Comparison of ENCODE assay signal across 9 cellular contexts in the genomic region with DNA sequence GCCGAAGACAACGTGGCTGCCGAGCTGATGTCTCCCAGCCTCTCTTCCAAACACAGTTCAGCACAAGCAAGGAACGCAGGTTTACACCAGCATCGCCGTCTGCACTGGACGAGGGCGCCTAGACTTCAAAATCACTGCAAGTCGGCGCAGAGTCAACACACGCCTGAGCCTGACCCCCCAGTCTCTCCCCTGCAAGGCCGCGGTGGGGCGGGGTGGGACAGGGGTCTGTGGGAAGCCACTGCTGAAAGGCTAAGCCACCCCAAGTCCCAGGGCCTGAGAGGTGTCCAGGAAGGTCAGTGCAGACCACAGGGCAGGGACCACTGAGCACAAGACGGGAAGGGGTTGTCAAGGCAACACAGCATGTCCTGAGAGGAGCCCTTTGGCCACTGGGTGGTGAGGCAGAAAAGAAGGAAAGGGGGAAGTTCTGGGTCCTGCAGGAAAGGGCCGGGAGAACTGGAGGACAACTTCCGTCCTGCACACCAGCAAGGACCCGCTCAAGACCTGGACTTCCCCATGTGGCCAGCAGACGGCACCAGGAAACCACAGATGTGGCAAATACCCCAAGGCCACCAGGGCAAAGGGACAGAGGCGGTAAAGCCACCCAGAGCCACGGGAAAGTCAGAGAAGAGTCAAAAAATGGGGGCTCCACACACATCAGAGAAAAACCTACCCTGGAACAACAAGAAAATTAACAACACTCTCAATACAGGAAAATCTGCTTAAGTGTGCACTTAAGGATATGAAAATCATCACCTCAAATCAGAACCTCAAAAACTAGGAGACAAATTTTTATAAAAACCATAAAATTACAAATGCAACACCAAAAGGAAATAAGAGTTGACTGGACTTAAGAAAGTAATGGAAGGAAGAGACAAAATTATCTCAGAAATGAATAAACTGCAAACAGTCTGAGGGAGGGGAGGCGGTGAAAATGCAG.
DNase-seq lines count a peak whose midpoint lies in the region; ATAC-seq and TF ChIP-seq lines count a peak whose summit lies in the region.
"Had no signal": no experiment of that assay in that cellular context is flagged by ENCODE, and none has a peak within 500 bp of the region (broad histone marks: within the 10 kb centered on the region; RNA-seq: fewer than 3 reads in every experiment).

No MANE protein-coding gene starts in this region.

- no peak overlapping the region for H3K4me3 ChIP-seq in OCI-LY7 (ENCODE audit: low read depth, low read length, poor library complexity, severe bottlenecking)
- no peak overlapping the region for H3K4me3 ChIP-seq in epithelial cell of esophagus (ENCODE audit: low read length)
- H3K4me3 ChIP-seq in effector memory CD4-positive, alpha-beta T cell (ENCODE audit: insufficient read depth, low read depth, low read length, poor library complexity, severe bottlenecking) = no peak overlapping the region

- no peaks in the 10 kb centered on the region for H3K9me3 ChIP-seq in OCI-LY7 (ENCODE audit: low read length)
- H3K9me3 ChIP-seq in effector memory CD4-positive, alpha-beta T cell (ENCODE audit: control insufficient read depth, low read length) = peaks cover 6% of the 10 kb centered on the region

- H4K20me1 ChIP-seq in OCI-LY7 (ENCODE audit: insufficient read depth, low read length) = no peaks in the 10 kb centered on the region

- no peaks in the 10 kb centered on the region for H3K27me3 ChIP-seq in effector memory CD4-positive, alpha-beta T cell (replicated peaks; ENCODE audit: control insufficient read depth, insufficient read depth, low read length, poor library complexity, severe bottlenecking)

- no peaks in the 10 kb centered on the region for H3K9me3 Mint-ChIP-seq in osteocyte (ENCODE audit: unreplicated experiment)

- intact Hi-C loops in OCI-LY7 (cut with micrococcal nuclease; ENCODE audit: unreplicated experiment) = loop anchor here (1.0 to 2.0 kb wide), 2 partner anchors 156 to 176 kb away; no protein-coding TSS in a partner anchor

- POLR2A ChIA-PET in OCI-LY7 (lab: Charles Lee) = no interaction called here

- peaks cover 32% of the 10 kb centered on the region for H3K36me3 ChIP-seq in OCI-LY7 (ENCODE audit: insufficient read depth, low read length)
- peaks cover 13% of the 10 kb centered on the region for H3K36me3 ChIP-seq in effector memory CD4-positive, alpha-beta T cell (ENCODE audit: control insufficient read depth, insufficient read depth, low read length)

- no peaks in the 10 kb centered on the region for H3K27me3 Mint-ChIP-seq in osteocyte (ENCODE audit: unreplicated experiment)
- H3K27me3 Mint-ChIP-seq: CD4-positive, CD25-positive, alpha-beta regulatory T cell had no signal

- H3K4me1 ChIP-seq in OCI-LY7 (ENCODE audit: insufficient read depth, low read length, poor library complexity, severe bottlenecking) = no peaks in the 10 kb centered on the region
- no peaks in the 10 kb centered on the region for H3K4me1 ChIP-seq in effector memory CD4-positive, alpha-beta T cell (ENCODE audit: control insufficient read depth, insufficient read depth, low read length, poor library complexity, severe bottlenecking)

- peaks cover 16% of the 10 kb centered on the region for H3K36me3 Mint-ChIP-seq in osteocyte (ENCODE audit: unreplicated experiment)

- H3K27ac ChIP-seq in OCI-LY7 (ENCODE audit: low read depth, low read length, poor library complexity, severe bottlenecking) = no peak overlapping the region
- no peak overlapping the region for H3K27ac ChIP-seq in effector memory CD4-positive, alpha-beta T cell (ENCODE audit: insufficient read depth, low read length, poor library complexity, severe bottlenecking)

- H3K79me2 ChIP-seq in OCI-LY7 (ENCODE audit: insufficient read depth, low read depth, low read length) = no peaks in the 10 kb centered on the region

- ATAC-seq in HG02642 (IDR thresholded peaks at IDR 0.05; ENCODE audit: poor library complexity, unreplicated experiment) = no peak

- TF ChIP-seq CTCF in OCI-LY7 (conservative IDR thresholded peaks at IDR 0.05; ENCODE audit: low read length) (peak; percentile 95), epithelial cell of esophagus (IDR thresholded peaks at IDR 0.05; ENCODE audit: insufficient read depth, low read depth, low read length, missing control alignments) (peak; percentile 38), osteocyte (IDR thresholded peaks at IDR 0.05) (peak; percentile 51)

- peaks cover 7% of the 10 kb centered on the region for H3K4me1 Mint-ChIP-seq in osteocyte (ENCODE audit: unreplicated experiment)

- CTCF ChIA-PET in OCI-LY7 (lab: Charles Lee; ENCODE audit: unreplicated experiment) = no interaction called here

- no peak overlapping the region for H2AFZ ChIP-seq in OCI-LY7 (ENCODE audit: low read length)

- no peak overlapping the region for H3K4me2 ChIP-seq in OCI-LY7 (ENCODE audit: low read length)

- BruUV-seq in OCI-LY7 (replicated peaks; lab: Mats Ljungman, UMichigan) = no TSS peak

- no peak overlapping the region for H3K27ac Mint-ChIP-seq in osteocyte (ENCODE audit: unreplicated experiment)

- no peaks in the 10 kb centered on the region for H3K9me2 ChIP-seq in OCI-LY7 (ENCODE audit: insufficient read depth, low read length)

- DNase-seq in SIG-M5 treated with dmso at 0.1 percent for 504 hours (lab: John Stamatoyannopoulos, UW; ENCODE audit: unreplicated experiment) = peak; percentile 33
- no peak for DNase-seq in SIG-M5 (lab: John Stamatoyannopoulos, UW)
- peak; percentile 76 for DNase-seq in OCI-LY7 (ENCODE audit: low spot score)
- DNase-seq in epithelial cell of esophagus (ENCODE audit: low read depth) = no peak
- DNase-seq in osteocyte (ENCODE audit: extremely low spot score, unreplicated experiment) = no peak
- DNase-seq in NCI-H345 treated with DMSO at 0.1 percent for 48 hours (lab: John Stamatoyannopoulos, UW; ENCODE audit: unreplicated experiment) = no peak
- no peak for DNase-seq in effector memory CD4-positive, alpha-beta T cell
- DNase-seq: CD4-positive, CD25-positive, alpha-beta regulatory T cell had no signal

- no peak overlapping the region for H3K4me3 Mint-ChIP-seq in osteocyte (ENCODE audit: unreplicated experiment)

Comparison
In these comparisons a context has a peak if more than half of its experiments do, and no peak if none do; other contexts are left out.
1. DNase-seq: peak in SIG-M5 treated with dmso at 0.1 percent for 504 hours (single experiment) and OCI-LY7 (single experiment); none in SIG-M5 (single experiment), epithelial cell of esophagus (single experiment), osteocyte (single experiment), NCI-H345 treated with DMSO at 0.1 percent for 48 hours (single experiment) and effector memory CD4-positive, alpha-beta T cell (0 of 3).
2. CTCF ChIP-seq: peak in every context shown above with its lines; median percentile 95 in OCI-LY7; 51 in osteocyte; 38 in epithelial cell of esophagus.